In genomic region chr5:180803181-180804128, GRCh38 we compare ENCODE assay signal across 8 cellular contexts. TPM values are rescaled to one million over a fixed set of nuclear protein-coding genes. Genes with fewer than 3 reads are reported as not detected.
DNase-seq lines count a peak whose midpoint lies in the region; ATAC-seq and TF ChIP-seq lines count a peak whose summit lies in the region.

No MANE protein-coding gene starts in this region.

- H3K9me3 ChIP-seq in BLaER1 (no peaks in the 10 kb centered on the region), lung (ENCODE audit: control insufficient read depth in 2 of 2, insufficient read depth in 1 of 2, low read length in 1 of 2) (no peaks in the 10 kb centered on the region)

- peak overlapping the region; percentile 97 for H3K4me3 ChIP-seq in BLaER1
- H3K4me3 ChIP-seq in HL-60 (replicated peaks; ENCODE audit: insufficient read depth, low read length) = peak overlapping the region; percentile 91
- H3K4me3 ChIP-seq in lung = peak overlapping the region; percentile 55

- peaks cover 76% of the 10 kb centered on the region for H3K4me1 Mint-ChIP-seq in chondrocyte (ENCODE audit: low read depth)

- H3K36me3 Mint-ChIP-seq in chondrocyte (ENCODE audit: low read depth) = peaks cover 4% of the 10 kb centered on the region

- H3K9me3 Mint-ChIP-seq in chondrocyte (ENCODE audit: low read depth) = no peaks in the 10 kb centered on the region

- ATAC-seq in GM19452 (IDR thresholded peaks at IDR 0.05; ENCODE audit: unreplicated experiment) (peak; percentile 55), lung (ENCODE audit: insufficient read depth, low FRiP score) (peak; percentile 49)
- peak; percentile 75 to 81 for ATAC-seq in activated CD4-positive, CD25-positive, alpha-beta regulatory T cell treated with anti-CD3 and anti-CD28 coated beads, Interleukin-2, amount 50 U/mL, for 24 hours

- H3K9ac ChIP-seq in BLaER1 = peak overlapping the region; percentile 99

- H4K20me1 ChIP-seq in BLaER1 = peaks cover 56% of the 10 kb centered on the region

- H3K27ac ChIP-seq in BLaER1 (peak overlapping the region; percentile 99), HL-60 (replicated peaks) (peak overlapping the region; percentile 92), lung (ENCODE audit: low read depth in 1 of 2, low read length in 1 of 2) (peak overlapping the region; percentile 91 to 94)

- H3K4me1 ChIP-seq in BLaER1 (peaks cover 86% of the 10 kb centered on the region), lung (ENCODE audit: control insufficient read depth in 2 of 2, insufficient read depth in 2 of 2, low read length in 2 of 2) (peaks cover 30 to 37% of the 10 kb centered on the region in 2 donors)

- peak overlapping the region; percentile 94 for H3K4me2 ChIP-seq in BLaER1

- peak overlapping the region; percentile 62 for H3K27ac Mint-ChIP-seq in chondrocyte (ENCODE audit: unreplicated experiment)

- H3K36me3 ChIP-seq in BLaER1 = peaks cover 22% of the 10 kb centered on the region
- H3K36me3 ChIP-seq in lung (ENCODE audit: control insufficient read depth in 2 of 2, insufficient read depth in 2 of 2, low read length in 2 of 2) = peaks cover 0 to 14% of the 10 kb centered on the region in 2 donors

- peak overlapping the region; percentile 51 for H3K4me3 Mint-ChIP-seq in chondrocyte (ENCODE audit: unreplicated experiment)

- H3K27me3 Mint-ChIP-seq in chondrocyte (ENCODE audit: low read depth) = no peaks in the 10 kb centered on the region

- TF ChIP-seq CTCF in HL-60 (IDR thresholded peaks at IDR 0.05; ENCODE audit: insufficient read depth, low read length) = no peak
- no peak for TF ChIP-seq CTCF in chondrocyte (IDR thresholded peaks at IDR 0.05)
- TF ChIP-seq CTCF in lung (IDR thresholded peaks at IDR 0.05; ENCODE audit: control extremely low read depth, extremely low read depth) = no peak

- DNase-seq in HL-60 (ENCODE audit: low read depth in 1 of 2, low spot score in 1 of 2) = peak; percentile 88 to 97
- DNase-seq in chondrocyte (ENCODE audit: low spot score) = peak; percentile 84
- peak; percentile 85 for DNase-seq in lung (ENCODE audit: low spot score)
- peak; percentile 70 for DNase-seq in stimulated activated CD8-positive, alpha-beta memory T cell treated with anti-CD3 and anti-CD28 coated beads, Interleukin-15, amount 100 ng/mL, for 1 hour (ENCODE audit: low read depth)
- no peak for DNase-seq in NCI-H146 treated with DMSO at 0.1 percent for 48 hours (lab: John Stamatoyannopoulos, UW; ENCODE audit: unreplicated experiment)

- WGBS in lung, 2 donors = 16 to 26% methylated on average over 41 of the region's 41 CpGs

- H3K27me3 ChIP-seq in BLaER1 (no peaks in the 10 kb centered on the region), HL-60 (ENCODE audit: insufficient read depth, poor library complexity, severe bottlenecking) (no peaks in the 10 kb centered on the region), lung (ENCODE audit: control insufficient read depth, insufficient read depth) (no peaks in the 10 kb centered on the region)

RNA-seq across cellular contexts. Expression of gene MGAT1, which starts 0.8 kb away (rescaled TPM):
- total RNA-seq in chondrocyte (119 to 136 TPM (median 123 TPM) in 3 replicates), lung (100 to 1,000 TPM; 117 to 274 TPM)
- polyA plus RNA-seq in lung = 100 to 1,000 TPM; 149 to 415 TPM

RNA-seq across cellular contexts. Expression of gene ZFP62, which starts 57.6 kb away (rescaled TPM):
- total RNA-seq in chondrocyte (13.3 to 19.2 TPM (median 13.9 TPM) in 3 replicates), lung (10 to 100 TPM; 18.1 to 31.2 TPM)
- polyA plus RNA-seq in lung = 10 to 100 TPM in 1 of 2 donors, 1 to 10 TPM in 1; 9.6 to 21.9 TPM
